7 cellular contexts compared by ENCODE assay signal in genomic region chr12:49706351-49707126, GRCh38. TPM values are rescaled to one million over a fixed set of nuclear protein-coding genes. Genes with fewer than 3 reads are reported as not detected.
A peak's percentile ranks its signal among the peaks of the same experiment; 100 is the strongest.
DNase-seq lines count a peak whose midpoint lies in the region; ATAC-seq and TF ChIP-seq lines count a peak whose summit lies in the region.

No MANE protein-coding gene starts in this region.

- H3K9me3 ChIP-seq in PC-3 (ENCODE audit: low read length) (no peaks in the 10 kb centered on the region), ascending aorta (no peaks in the 10 kb centered on the region)

- H3K36me3 ChIP-seq in PC-3 (ENCODE audit: low read depth, low read length) (no peaks in the 10 kb centered on the region), ascending aorta (no peaks in the 10 kb centered on the region)

- H3K4me3 ChIP-seq in PC-3 (ENCODE audit: low read length) (peak overlapping the region; percentile 74), ascending aorta (peak overlapping the region; percentile 80 to 94)

- CTCF ChIA-PET in PC-3 (lab: Charles Lee), result no interaction called here

- POLR2A ChIA-PET in PC-3 (lab: Charles Lee; ENCODE audit: unreplicated experiment), result interaction anchor here (0.6 kb wide), 1 partner anchor 315 kb away, joined by 4 read pairs; no protein-coding TSS in a partner anchor

- intact Hi-C loops in PC-3 (cut with micrococcal nuclease) (loop anchor here (1.0 kb wide), 1 partner anchor 62 kb away; no protein-coding TSS in a partner anchor), ascending aorta (cut with DNase I) (loop anchor here (1.0 to 2.0 kb wide), 6 partner anchors 33 to 340 kb away; partner anchors contain the start of genes MCRS1, PRPF40B, SPATS2 and TMBIM6)

- no peaks in the 10 kb centered on the region for H3F3A ChIP-seq in PC-3 (ENCODE audit: low read length, unreplicated experiment)

- H3K27ac ChIP-seq in PC-3 (ENCODE audit: low read length) (no peak overlapping the region), ascending aorta (peak overlapping the region; percentile 94 to 98)

- peak overlapping the region; percentile 60; the same call in 1 of the 2 replicates for H3K9ac ChIP-seq in PC-3 (ENCODE audit: low read length)

- H2AFZ ChIP-seq in PC-3 (ENCODE audit: low read length), result peak overlapping the region; percentile 90

- TF ChIP-seq CTCF in PC-3 (conservative IDR thresholded peaks at IDR 0.05; ENCODE audit: low read depth, low read length), result no peak
- TF ChIP-seq CTCF in ascending aorta (IDR thresholded peaks at IDR 0.05), result no peak

- no peaks in the 10 kb centered on the region for H3K9me2 ChIP-seq in PC-3 (replicated peaks; ENCODE audit: low read length)

- peak; percentile 17 for ATAC-seq in GM18517 (IDR thresholded peaks at IDR 0.05; ENCODE audit: unreplicated experiment)
- peak; percentile 18 for ATAC-seq in HG02759 (IDR thresholded peaks at IDR 0.05; ENCODE audit: unreplicated experiment)
- ATAC-seq in PC-3, result peak; percentile 29

- H3K27me3 ChIP-seq in PC-3 (ENCODE audit: low read length) (peaks cover 21% of the 10 kb centered on the region), ascending aorta (no peaks in the 10 kb centered on the region)

- peak overlapping the region; percentile 89 for H3K4me2 ChIP-seq in PC-3 (ENCODE audit: low read length)

- DNase-seq in PC-3, result no peak
- peak in 1 of 2 donors; percentile 71 for DNase-seq in ascending aorta (ENCODE audit: low spot score in 2 of 2)
- DNase-seq in hypothalamus (lab: John Stamatoyannopoulos, UW), result peak in 29 of 51 donors; percentile 1 to 72 (median 39)
- DNase-seq in renal cortical epithelial cell (ENCODE audit: low read depth), result peak; percentile 40
- no peak for DNase-seq in effector CD8-positive, alpha-beta T cell (lab: John Stamatoyannopoulos, UW)

- no peaks in the 10 kb centered on the region for H4K20me1 ChIP-seq in PC-3 (ENCODE audit: low read length)

- H3K79me2 ChIP-seq in PC-3 (ENCODE audit: low read length), result peaks cover 4% of the 10 kb centered on the region; the same call in 1 of the 2 replicates

- H3K4me1 ChIP-seq in PC-3 (ENCODE audit: insufficient read depth, low read length), result peaks cover 9% of the 10 kb centered on the region; the same call in 1 of the 2 replicates
- peaks cover 2 to 9% of the 10 kb centered on the region in 2 donors for H3K4me1 ChIP-seq in ascending aorta

- BruUV-seq in PC-3 (replicated peaks; lab: Mats Ljungman, UMichigan), result TSS peak; percentile 52

RNA-seq across cellular contexts. Expression of gene FMNL3, which starts 0.7 kb away (rescaled TPM):
- total RNA-seq in PC-3 (2014; rRNA removed), result 5.2 and 6.2 TPM in 2 replicates
- total RNA-seq in ascending aorta, result 30.4 TPM
- 25.7 and 34.2 TPM in 2 replicates for total RNA-seq in renal cortical epithelial cell

RNA-seq across cellular contexts. Expression of gene TMBIM6, which starts 34.8 kb away (rescaled TPM):
- total RNA-seq in PC-3 (2014; rRNA removed) (396 and 402 TPM in 2 replicates), ascending aorta (188 TPM), renal cortical epithelial cell (496 and 679 TPM in 2 replicates)

Comparison
In these comparisons a context has a peak if more than half of its experiments do, and no peak if none do; other contexts are left out.
1. DNase-seq: peak in hypothalamus (29 of 51) and renal cortical epithelial cell (single experiment); none in PC-3 (single experiment) and effector CD8-positive, alpha-beta T cell (single experiment).
2. Peak in every context shown above with its lines, with median percentiles within 50 percentile points of each other: ATAC-seq.